ENCODE assay signal across 8 cellular contexts in genomic region chr5:150656191-150657132, GRCh38. TPM values are rescaled to one million over a fixed set of nuclear protein-coding genes. Genes with fewer than 3 reads are reported as not detected.
DNase-seq lines count a peak whose midpoint lies in the region; ATAC-seq and TF ChIP-seq lines count a peak whose summit lies in the region.

No MANE protein-coding gene starts in this region.

- H4K20me1 ChIP-seq in GM23248 (ENCODE audit: insufficient read depth) (no peaks in the 10 kb centered on the region), MM.1S (ENCODE audit: insufficient read depth, low read length) (no peaks in the 10 kb centered on the region)

- H3K4me3 Mint-ChIP-seq in T-cell = peak overlapping the region; percentile 71 to 77 (median 74)

- H3K36me3 ChIP-seq in GM23248 (ENCODE audit: low read depth) (no peaks in the 10 kb centered on the region), MM.1S (replicated peaks; ENCODE audit: insufficient read depth, low read length) (no peaks in the 10 kb centered on the region), adrenal gland (replicated peaks in 1 of 2) (peaks cover 0 to 21% of the 10 kb centered on the region in 2 donors)

- H3K9me2 ChIP-seq in GM23248 (ENCODE audit: insufficient read depth) = no peaks in the 10 kb centered on the region
- H3K9me2 ChIP-seq in MM.1S (replicated peaks; ENCODE audit: insufficient read depth, low read length) = no peaks in the 10 kb centered on the region

- CTCF ChIA-PET in T-cell (lab: Charles Lee) = interaction anchor here (0.5 to 1.6 kb wide), 11 partner anchors 9 to 287 kb away, joined by 3 to 5 read pairs (median 4); partner anchors contain the start of genes DCTN4 (in 1 of the 2), IRGM (in 1 of the 2) and RBM22 (in 1 of the 2)

- ATAC-seq in T-cell (replicated peaks in 1 of 4) = peak; percentile 85 to 90 (median 87)

- H3K4me3 ChIP-seq in GM23248 (peak overlapping the region; percentile 65), MM.1S (ENCODE audit: low read length) (peak overlapping the region; percentile 79), adrenal gland (peak overlapping the region in 2 of 4 donors; percentile 20 to 38), skeletal muscle cell (ENCODE audit: low read depth, low read length) (peak overlapping the region; percentile 53)

- no peaks in the 10 kb centered on the region for H3K27me3 ChIP-seq in GM23248 (replicated peaks; ENCODE audit: insufficient read depth)
- H3K27me3 ChIP-seq in MM.1S (replicated peaks; ENCODE audit: insufficient read depth, low read length) = peaks cover 19% of the 10 kb centered on the region
- H3K27me3 ChIP-seq in adrenal gland = no peaks in the 10 kb centered on the region

- H2AFZ ChIP-seq in GM23248 (peak overlapping the region; percentile 78), MM.1S (ENCODE audit: low read length) (peak overlapping the region; percentile 99)

- POLR2A ChIA-PET in T-cell (lab: Charles Lee) = no interaction called here

- H3K9me3 ChIP-seq in GM23248 (ENCODE audit: low read depth) (no peaks in the 10 kb centered on the region), MM.1S (replicated peaks; ENCODE audit: insufficient read depth, low read length) (no peaks in the 10 kb centered on the region), adrenal gland (replicated peaks in 1 of 3) (no peaks in the 10 kb centered on the region)

- H3K79me2 ChIP-seq in GM23248 (ENCODE audit: insufficient read depth) (no peaks in the 10 kb centered on the region), MM.1S (ENCODE audit: low read length) (no peaks in the 10 kb centered on the region)

- in situ Hi-C loops in G401 (cut with HindIII; ENCODE audit: low sequenced_read_pairs) = no loop called here
- in situ Hi-C loops in GM23248 (cut with MboI) = no loop called here

- H3K27ac ChIP-seq in GM23248 = no peak overlapping the region
- H3K27ac ChIP-seq in MM.1S (ENCODE audit: low read length) = no peak overlapping the region
- H3K27ac ChIP-seq in adrenal gland = peak overlapping the region in 4 of 5 donors; percentile 58 to 83 (median 71)

- H3F3A ChIP-seq in GM23248 (ENCODE audit: insufficient read depth) (0 out of 2 replicates have a peak, but pooled peaks cover 10% of the 10 kb centered on the region), MM.1S (ENCODE audit: insufficient read depth, low read length) (no peaks in the 10 kb centered on the region)

- peak overlapping the region; percentile 67 for H3K4me2 ChIP-seq in GM23248 (ENCODE audit: unreplicated experiment)
- H3K4me2 ChIP-seq in MM.1S (ENCODE audit: low read depth, low read length) = peak overlapping the region; percentile 96

- peak; percentile 37 for TF ChIP-seq CTCF in MM.1S (IDR thresholded peaks at IDR 0.05; ENCODE audit: low read length)
- TF ChIP-seq CTCF in adrenal gland (IDR thresholded peaks at IDR 0.05) = peak in 5 of 6 experiments; percentile 21 to 79 (median 66)

- WGBS in GM23248 (ENCODE audit: low coverage in 1 of 2, low lambda C conversion rate in 2 of 2, missing lambda C conversion rate in 2 of 2), 2 experiments = 5 to 7% methylated on average over 56 to 86 of the region's 99 CpGs
- WGBS in adrenal gland, 4 donors = 3 to 7% (median 5%) methylated on average over 18 to 99 of the region's 99 CpGs

- H3K27ac Mint-ChIP-seq in T-cell = peak overlapping the region in 1 of 2 donors; percentile 8

- no peaks in the 10 kb centered on the region for H3K36me3 Mint-ChIP-seq in T-cell

- peaks cover 3 to 10% (median 7%) of the 10 kb centered on the region in 3 donors for H3K4me1 Mint-ChIP-seq in T-cell

- H3K9me3 Mint-ChIP-seq in T-cell = no peaks in the 10 kb centered on the region

- peak; percentile 33 for DNase-seq in G401 (ENCODE audit: low spot score)
- DNase-seq in GM23248 = peak; percentile 73
- DNase-seq in MM.1S = peak; percentile 68
- DNase-seq in T-cell = peak; percentile 63 to 84 (median 78)
- DNase-seq in adrenal gland = peak; percentile 64 to 86 (median 75)
- DNase-seq in hypothalamus (lab: John Stamatoyannopoulos, UW) = peak in 42 of 51 donors; percentile 12 to 85 (median 64)
- DNase-seq in skeletal muscle cell (ENCODE audit: low read depth) = no peak
- no peak for DNase-seq in GF-D8 (lab: John Stamatoyannopoulos, UW)

- H3K4me1 ChIP-seq in GM23248 (ENCODE audit: insufficient read depth) = peaks cover 13% of the 10 kb centered on the region
- H3K4me1 ChIP-seq in MM.1S (ENCODE audit: low read length) = no peaks in the 10 kb centered on the region
- H3K4me1 ChIP-seq in adrenal gland (replicated peaks in 1 of 2) = peaks cover 12 to 47% of the 10 kb centered on the region in 2 donors

- peak overlapping the region; percentile 54 for H3K9ac ChIP-seq in GM23248
- peak overlapping the region; percentile 78 for H3K9ac ChIP-seq in MM.1S (ENCODE audit: low read length)

- H3K27me3 Mint-ChIP-seq in T-cell = peaks cover 0 to 3% of the 10 kb centered on the region in 2 donors

- intact Hi-C loops in adrenal gland (cut with DNase I) = loop anchor here (5.0 kb wide), 1 partner anchor 94 kb away; no protein-coding TSS in a partner anchor

- TF ChIP-seq POLR2A in adrenal gland (IDR thresholded peaks at IDR 0.05) = no peak

RNA-seq across cellular contexts. Expression of gene MYOZ3, which starts 4.6 kb away (rescaled TPM):
- total RNA-seq in G401 (2014; rRNA removed; shearing (Covaris generic)) = not detected in 2 replicates
- 0.13 and 0.32 TPM in 2 replicates for total RNA-seq in GM23248 (2014; rRNA removed; shearing (Covaris generic))
- 0.18 and 0.71 TPM in 2 replicates for polyA plus RNA-seq in GM23248 (2016; fragmentation: Nextera tagmentation; extraction: Ambion mirVana)
- not detected for total RNA-seq in T-cell
- 1 to 10 TPM in 1 of 8 donors, under 1 TPM in 6, not detected in 1; 0.12 to 1.9 (median 0.42) TPM for total RNA-seq in adrenal gland
- 1 to 10 TPM in 1 of 3 donors, under 1 TPM in 2; 0.16 to 1.4 (median 0.51) TPM for polyA plus RNA-seq in adrenal gland

RNA-seq across cellular contexts. Expression of gene SYNPO, which starts 16.0 kb away (rescaled TPM):
- 2.7 and 3.6 TPM in 2 replicates for total RNA-seq in G401 (2014; rRNA removed; shearing (Covaris generic))
- total RNA-seq in GM23248 (2014; rRNA removed; shearing (Covaris generic)) = 6.1 and 7.7 TPM in 2 replicates
- polyA plus RNA-seq in GM23248 (2016; fragmentation: Nextera tagmentation; extraction: Ambion mirVana) (5.6 and 6.3 TPM in 2 replicates), adrenal gland (100 to 1,000 TPM in 2 of 3 donors, 10 to 100 TPM in 1; 59.4 to 254 (median 108) TPM)
- total RNA-seq in T-cell (1 to 10 TPM in 3 of 5 donors, under 1 TPM in 2; 0.09 to 1.9 (median 1.0) TPM), adrenal gland (100 to 1,000 TPM in 5 of 8 donors, 10 to 100 TPM in 3; 86.8 to 293 (median 151) TPM)

RNA-seq across cellular contexts. Expression of gene RBM22, which starts 44.4 kb away (rescaled TPM):
- total RNA-seq in G401 (2014; rRNA removed; shearing (Covaris generic)) = 20.1 and 40.9 TPM in 2 replicates
- 24.6 and 25.8 TPM in 2 replicates for total RNA-seq in GM23248 (2014; rRNA removed; shearing (Covaris generic))
- polyA plus RNA-seq in GM23248 (2016; fragmentation: Nextera tagmentation; extraction: Ambion mirVana) (35.5 and 36.7 TPM in 2 replicates), adrenal gland (10 to 100 TPM; 30.4 to 43.7 (median 41.3) TPM)
- total RNA-seq in T-cell (10 to 100 TPM; 73.3 to 98.8 (median 82.3) TPM), adrenal gland (10 to 100 TPM; 28.6 to 80.4 (median 38.5) TPM)

Comparison
In these comparisons a context has a peak if more than half of its experiments do, and no peak if none do; other contexts are left out.
1. DNase-seq: peak in G401 (single experiment), GM23248 (single experiment), MM.1S (single experiment), T-cell (34 of 34), adrenal gland (7 of 7) and hypothalamus (42 of 51); none in skeletal muscle cell (single experiment) and GF-D8 (single experiment).
2. H3K27ac ChIP-seq: peak in adrenal gland (4 of 5); none in GM23248 (single experiment) and MM.1S (single experiment).
3. RNA of gene SYNPO, which starts 16.0 kb away (total RNA-seq): 86.8 to 293 TPM in adrenal gland; 6.1 to 7.7 TPM in GM23248, 2.7 to 3.6 TPM in G401 and 0.09 to 1.9 TPM in T-cell; every median in the first group is over 10 times any median in the second.